33 cellular contexts compared by ENCODE assay signal in genomic region chr7:25594728-25595127, GRCh38.
"Had no signal": no experiment of that assay in that cellular context is flagged by ENCODE, and none has a peak within 500 bp of the region (broad histone marks: within the 10 kb centered on the region; RNA-seq: fewer than 3 reads in every experiment).

No MANE protein-coding gene starts in this region.

- H3K27ac ChIP-seq: adrenal gland, body of pancreas, brain microvascular endothelial cell, breast epithelium, VCaP had no signal

- ATAC-seq: activated CD8-positive, alpha-beta T cell treated with anti-CD3 and anti-CD28 coated beads for 36 hours; activated naive CD4-positive, alpha-beta T cell treated with anti-CD3 and anti-CD28 coated beads, Interleukin-2, amount 50 U/mL, for 72 hours; activated T-cell treated with anti-CD3 and anti-CD28 coated beads, Interleukin-2, amount 50 U/mL, for 4 hours; activated T-cell treated with anti-CD3 and anti-CD28 coated beads, Interleukin-2, amount 50 U/mL, for 72 hours; activated T-helper 17 cell treated with anti-CD3 and anti-CD28 coated beads, Interleukin-2, amount 50 U/mL, for 72 hours; body of pancreas had no signal

- H3K36me3 ChIP-seq: adrenal gland, brain microvascular endothelial cell, breast epithelium had no signal

- DNase-seq: activated B cell treated with CpG ODN at 0.5 μM for 24 hours; activated CD4-positive, alpha-beta memory T cell treated with anti-CD3 and anti-CD28 coated beads for 36 hours; activated CD4-positive, alpha-beta T cell treated with anti-CD3 and anti-CD28 coated beads for 4 hours; activated CD4-positive, alpha-beta T cell treated with anti-CD3 and anti-CD28 coated beads, Interleukin-2, amount 50 U/mL, for 1 hour; activated CD4-positive, alpha-beta T cell treated with anti-CD3 and anti-CD28 coated beads, Interleukin-2, amount 50 U/mL, for 4 hours; activated CD4-positive, CD25-positive, alpha-beta regulatory T cell treated with anti-CD3 and anti-CD28 coated beads, Interleukin-2, amount 50 U/mL, for 72 hours; activated CD8-positive, alpha-beta memory T cell treated with anti-CD3 and anti-CD28 coated beads, Interleukin-2, amount 50 U/mL, for 4 hours; activated CD8-positive, alpha-beta T cell treated with anti-CD3 and anti-CD28 coated beads for 36 hours; activated effector memory CD4-positive, alpha-beta T cell treated with anti-CD3 and anti-CD28 coated beads, Interleukin-2, amount 50 U/mL, for 16 hours; activated gamma-delta T cell treated with Interleukin-2 at 50 U/mL for 16 hours; activated naive CD4-positive, alpha-beta T cell; activated naive CD4-positive, alpha-beta T cell treated with anti-CD3 and anti-CD28 coated beads for 36 hours; activated naive CD4-positive, alpha-beta T cell treated with anti-CD3 and anti-CD28 coated beads, Interleukin-2, amount 50 U/mL, for 16 hours; activated naive CD8-positive, alpha-beta T cell treated with anti-CD3 and anti-CD28 coated beads for 36 hours; activated T-cell treated with anti-CD3 and anti-CD28 coated beads for 4 hours; activated T-cell treated with anti-CD3 and anti-CD28 coated beads, Interleukin-2, amount 50 U/mL, for 1 hour; activated T-cell treated with anti-CD3 and anti-CD28 coated beads, Interleukin-2, amount 50 U/mL, for 4 hours; activated T-cell treated with anti-CD3 and anti-CD28 coated beads, Interleukin-2, amount 50 U/mL, for 72 hours; adrenal gland; amniotic stem cell; aorta; body of pancreas; brain microvascular endothelial cell; central memory CD4-positive, alpha-beta T cell; T-helper 1 cell; T-helper 2 cell; T-helper 9 cell had no signal

- FAIRE-seq: astrocyte, TTC549 had no signal

- H3K4me1 ChIP-seq: breast epithelium had no signal

- H3K27me3 ChIP-seq: adrenal gland, body of pancreas, brain microvascular endothelial cell, breast epithelium had no signal

- H3K9me3 ChIP-seq: adrenal gland, body of pancreas, breast epithelium had no signal

- H3K4me3 ChIP-seq: adrenal gland, body of pancreas, breast epithelium had no signal
